19 cellular contexts compared by ENCODE assay signal in the genomic region with DNA sequence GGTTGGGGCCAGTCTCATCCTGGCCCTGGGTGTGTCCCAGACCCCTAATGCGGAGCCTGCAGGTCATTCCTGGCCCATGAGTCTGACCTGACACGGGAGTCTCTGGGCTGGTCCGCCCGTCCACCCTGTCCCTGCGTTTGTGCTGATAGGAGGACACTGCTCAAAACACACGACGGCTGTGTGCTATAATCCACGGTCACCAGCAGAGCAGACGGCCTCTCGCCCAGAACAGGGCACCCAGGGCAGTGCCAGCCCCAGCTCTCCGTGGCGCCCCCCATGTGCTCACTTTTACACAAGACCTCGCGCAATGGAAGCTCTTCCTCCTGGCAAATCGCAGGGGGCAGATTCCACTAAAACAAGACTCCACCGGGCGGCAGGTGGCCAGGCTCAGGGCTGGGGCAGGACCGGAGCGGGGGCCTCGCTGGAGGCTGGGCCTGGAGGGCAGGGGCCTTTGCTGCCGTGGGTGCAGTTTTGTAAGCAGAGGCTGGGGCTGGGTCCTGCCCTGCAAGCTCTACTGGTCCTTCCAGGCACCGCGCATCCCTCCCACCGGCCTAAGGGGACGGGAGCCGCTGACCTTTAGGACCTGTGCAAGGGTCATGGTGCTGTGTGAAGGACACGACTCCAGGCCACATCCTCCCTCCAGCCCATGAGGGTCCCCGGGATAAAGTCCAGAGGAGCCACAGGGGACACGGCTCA. TPM values are rescaled to one million over a fixed set of nuclear protein-coding genes. Genes with fewer than 3 reads are reported as not detected.
DNase-seq lines count a peak whose midpoint lies in the region; ATAC-seq and TF ChIP-seq lines count a peak whose summit lies in the region.
"Had no signal": no experiment of that assay in that cellular context is flagged by ENCODE, and none has a peak within 500 bp of the region (broad histone marks: within the 10 kb centered on the region; RNA-seq: fewer than 3 reads in every experiment).

No MANE protein-coding gene starts in this region.

- no peaks in the 10 kb centered on the region for H3K4me1 ChIP-seq in prostate gland (replicated peaks)
- H3K4me1 ChIP-seq: vagina had no signal

- no peak overlapping the region for H3K4me3 ChIP-seq in H7 (ENCODE audit: insufficient read depth, low read depth, low read length)
- H3K4me3 ChIP-seq in prostate gland: no peak overlapping the region
- H3K4me3 ChIP-seq: gastroesophageal sphincter, vagina had no signal

- no peaks in the 10 kb centered on the region for H3K27me3 ChIP-seq in H7 (ENCODE audit: control insufficient read depth, insufficient read depth, low read length)
- no peaks in the 10 kb centered on the region for H3K27me3 ChIP-seq in prostate gland (replicated peaks; ENCODE audit: insufficient read depth)
- H3K27me3 ChIP-seq: vagina had no signal

- H3K27me3 Mint-ChIP-seq in CD14-positive monocyte (ENCODE audit: low read depth in 3 of 3): peaks cover 0 to 12% (median 6%) of the 10 kb centered on the region in 3 donors
- H3K27me3 Mint-ChIP-seq in activated naive CD8-positive, alpha-beta T cell treated with anti-CD3 and anti-CD28 coated beads, Interleukin-2, amount 50 U/mL, for 24 hours: peaks cover 4% of the 10 kb centered on the region
- no peaks in the 10 kb centered on the region for H3K27me3 Mint-ChIP-seq in natural killer cell treated with Interleukin-12 subunit alpha and Interleukin-12 subunit beta and Interleukin-15 and Interleukin-18, amount 100 ng/mL, for 72 hours
- H3K27me3 Mint-ChIP-seq: stimulated activated naive B cell treated with anti-CD40 and anti-IgM and Interleukin-4, amounts not matched to agents 10 μg/mL and 1 μg/mL and 100 μg/mL, for 72 hours had no signal

- no peak overlapping the region for H3K27ac ChIP-seq in prostate gland
- H3K27ac ChIP-seq: gastroesophageal sphincter, KMS-11, vagina had no signal

- DNase-seq in CD14-positive monocyte (ENCODE audit: low spot score): no peak
- DNase-seq in H7: peak; percentile 65
- DNase-seq in activated naive CD8-positive, alpha-beta T cell treated with anti-CD3 and anti-CD28 coated beads, Interleukin-2, amount 50 U/mL, for 24 hours: no peak
- peak; percentile 59 for DNase-seq in natural killer cell treated with Interleukin-12 subunit alpha and Interleukin-12 subunit beta and Interleukin-15 and Interleukin-18, amount 100 ng/mL, for 72 hours (ENCODE audit: low spot score)
- no peak for DNase-seq in DMS53 (lab: John Stamatoyannopoulos, UW)
- DNase-seq in prostate gland (ENCODE audit: low spot score): no peak
- DNase-seq in GM10266 (ENCODE audit: extremely low spot score): no peak
- DNase-seq: EL; mesendoderm; NCI-H1417; NCI-H2227 treated with DMSO at 0.1 percent for 48 hours; NK-92 treated with Interleukin-12 subunit alpha and Interleukin-12 subunit beta, amount 100 ng/mL, for 24 hours; occipital lobe; SHP77; small intestine; stimulated activated naive B cell treated with anti-CD40 and anti-IgM and Interleukin-4, amounts not matched to agents 10 μg/mL and 1 μg/mL and 100 μg/mL, for 72 hours had no signal

- no peaks in the 10 kb centered on the region for H3K36me3 Mint-ChIP-seq in CD14-positive monocyte
- H3K36me3 Mint-ChIP-seq in activated naive CD8-positive, alpha-beta T cell treated with anti-CD3 and anti-CD28 coated beads, Interleukin-2, amount 50 U/mL, for 24 hours (ENCODE audit: low read depth): no peaks in the 10 kb centered on the region
- no peaks in the 10 kb centered on the region for H3K36me3 Mint-ChIP-seq in natural killer cell treated with Interleukin-12 subunit alpha and Interleukin-12 subunit beta and Interleukin-15 and Interleukin-18, amount 100 ng/mL, for 72 hours
- H3K36me3 Mint-ChIP-seq: stimulated activated naive B cell treated with anti-CD40 and anti-IgM and Interleukin-4, amounts not matched to agents 10 μg/mL and 1 μg/mL and 100 μg/mL, for 72 hours had no signal

- intact Hi-C loops in CD14-positive monocyte (cut with micrococcal nuclease) (loop anchor here (5.0 to 10.0 kb wide), 2 partner anchors 92 to 1201 kb away; partner anchors contain the start of genes PCBP3 (in 1 of the 2) and TRPM2 (in 1 of the 2)), prostate gland (cut with DNase I) (loop anchor here (10.0 kb wide), 1 partner anchor 372 kb away; no protein-coding TSS in a partner anchor)

- no peak for ATAC-seq in activated naive CD8-positive, alpha-beta T cell treated with anti-CD3 and anti-CD28 coated beads, Interleukin-2, amount 50 U/mL, for 24 hours
- no peak for ATAC-seq in natural killer cell treated with Interleukin-12 subunit alpha and Interleukin-12 subunit beta and Interleukin-15 and Interleukin-18, amount 100 ng/mL, for 72 hours
- ATAC-seq: gastroesophageal sphincter; stimulated activated naive B cell treated with anti-CD40 and anti-IgM and Interleukin-4, amounts not matched to agents 10 μg/mL and 1 μg/mL and 100 μg/mL, for 72 hours had no signal

- H3K4me1 Mint-ChIP-seq in CD14-positive monocyte: peaks cover 41% of the 10 kb centered on the region
- peaks cover 41% of the 10 kb centered on the region for H3K4me1 Mint-ChIP-seq in activated naive CD8-positive, alpha-beta T cell treated with anti-CD3 and anti-CD28 coated beads, Interleukin-2, amount 50 U/mL, for 24 hours
- peaks cover 28 to 32% of the 10 kb centered on the region in 2 donors for H3K4me1 Mint-ChIP-seq in natural killer cell treated with Interleukin-12 subunit alpha and Interleukin-12 subunit beta and Interleukin-15 and Interleukin-18, amount 100 ng/mL, for 72 hours (ENCODE audit: low read depth in 2 of 2)

- H3K27ac Mint-ChIP-seq in CD14-positive monocyte: peak overlapping the region; percentile 99 to 100 (median 100)
- no peak overlapping the region for H3K27ac Mint-ChIP-seq in activated naive CD8-positive, alpha-beta T cell treated with anti-CD3 and anti-CD28 coated beads, Interleukin-2, amount 50 U/mL, for 24 hours
- peak overlapping the region in 1 of 2 donors; percentile 21 for H3K27ac Mint-ChIP-seq in natural killer cell treated with Interleukin-12 subunit alpha and Interleukin-12 subunit beta and Interleukin-15 and Interleukin-18, amount 100 ng/mL, for 72 hours

- no peak for TF ChIP-seq POLR2A in prostate gland (IDR thresholded peaks at IDR 0.05)

- no peak for TF ChIP-seq CTCF in CD14-positive monocyte (IDR thresholded peaks at IDR 0.05)
- no peak for TF ChIP-seq CTCF in prostate gland (IDR thresholded peaks at IDR 0.05)
- TF ChIP-seq CTCF in GM10266 (IDR thresholded peaks at IDR 0.05; ENCODE audit: control insufficient read depth, insufficient read depth, low read depth, missing control alignments): no peak

- H3K36me3 ChIP-seq in H7 (replicated peaks; ENCODE audit: control insufficient read depth, insufficient read depth, low read length) (no peaks in the 10 kb centered on the region), prostate gland (no peaks in the 10 kb centered on the region)
- H3K36me3 ChIP-seq: gastroesophageal sphincter, vagina had no signal

- WGBS in prostate gland: 85% methylated on average over 29 of the region's 29 CpGs

- no peaks in the 10 kb centered on the region for H3K9me3 ChIP-seq in prostate gland
- H3K9me3 ChIP-seq: gastroesophageal sphincter, vagina had no signal

- peak overlapping the region; percentile 7 to 48 for H3K4me3 Mint-ChIP-seq in CD14-positive monocyte
- H3K4me3 Mint-ChIP-seq in activated naive CD8-positive, alpha-beta T cell treated with anti-CD3 and anti-CD28 coated beads, Interleukin-2, amount 50 U/mL, for 24 hours: peak overlapping the region; percentile 24
- H3K4me3 Mint-ChIP-seq in natural killer cell treated with Interleukin-12 subunit alpha and Interleukin-12 subunit beta and Interleukin-15 and Interleukin-18, amount 100 ng/mL, for 72 hours: peak overlapping the region; percentile 50

- H3K9me3 Mint-ChIP-seq in CD14-positive monocyte: peaks cover 0 to 2% (median 0%) of the 10 kb centered on the region in 7 donors
- H3K9me3 Mint-ChIP-seq in activated naive CD8-positive, alpha-beta T cell treated with anti-CD3 and anti-CD28 coated beads, Interleukin-2, amount 50 U/mL, for 24 hours: no peaks in the 10 kb centered on the region
- H3K9me3 Mint-ChIP-seq in natural killer cell treated with Interleukin-12 subunit alpha and Interleukin-12 subunit beta and Interleukin-15 and Interleukin-18, amount 100 ng/mL, for 72 hours: no peaks in the 10 kb centered on the region
- H3K9me3 Mint-ChIP-seq: stimulated activated naive B cell treated with anti-CD40 and anti-IgM and Interleukin-4, amounts not matched to agents 10 μg/mL and 1 μg/mL and 100 μg/mL, for 72 hours had no signal

RNA-seq across cellular contexts. Expression of gene SLC19A1, which starts 10.6 kb away (rescaled TPM):
- 10 to 100 TPM; 39.9 to 53.0 TPM for polyA plus RNA-seq in CD14-positive monocyte
- 17.9 and 19.6 TPM in 2 replicates for total RNA-seq in H7 (2014; rRNA removed; shearing (Covaris generic))
- total RNA-seq in natural killer cell treated with Interleukin-12 subunit alpha and Interleukin-12 subunit beta and Interleukin-15 and Interleukin-18, amount 100 ng/mL, for 72 hours: 100 to 1,000 TPM in 1 of 2 donors, 10 to 100 TPM in 1; 23.3 to 110 TPM
- 10 to 100 TPM; 12.2 to 15.5 TPM for total RNA-seq in prostate gland

Comparison
In these comparisons a context has a peak if more than half of its experiments do, and no peak if none do; other contexts are left out.
1. DNase-seq: peak in H7 (single experiment) and natural killer cell treated with Interleukin-12 subunit alpha and Interleukin-12 subunit beta and Interleukin-15 and Interleukin-18, amount 100 ng/mL, for 72 hours (single experiment); none in CD14-positive monocyte (single experiment), activated naive CD8-positive, alpha-beta T cell treated with anti-CD3 and anti-CD28 coated beads, Interleukin-2, amount 50 U/mL, for 24 hours (single experiment), DMS53 (single experiment), prostate gland (single experiment) and GM10266 (single experiment).
2. Peak in every context shown above with its lines, with median percentiles within 50 percentile points of each other: H3K4me3 Mint-ChIP-seq.